In genomic region chr13:111303559-111303958, GRCh38 we compare ENCODE assay signal across 18 cellular contexts. TPM values are rescaled to one million over a fixed set of nuclear protein-coding genes. Genes with fewer than 3 reads are reported as not detected.
DNase-seq lines count a peak whose midpoint lies in the region; ATAC-seq and TF ChIP-seq lines count a peak whose summit lies in the region.
"Had no signal": no experiment of that assay in that cellular context is flagged by ENCODE, and none has a peak within 500 bp of the region (broad histone marks: within the 10 kb centered on the region; RNA-seq: fewer than 3 reads in every experiment).

No MANE protein-coding gene starts in this region.

- peaks cover 0 to 61% of the 10 kb centered on the region in 2 donors for H3K36me3 ChIP-seq in adrenal gland (replicated peaks in 1 of 2)
- peaks cover 45 to 54% of the 10 kb centered on the region in 2 experiments for H3K36me3 ChIP-seq in trophoblast cell (ENCODE audit: control insufficient read depth in 1 of 2, insufficient read depth in 2 of 2, low read length in 2 of 2)

- H3K79me1 ChIP-seq in trophoblast cell (ENCODE audit: low read length), result no peaks in the 10 kb centered on the region

- H4K12ac ChIP-seq in trophoblast cell (ENCODE audit: low read depth, low read length), result no peak overlapping the region

- H2BK120ac ChIP-seq in trophoblast cell (ENCODE audit: insufficient read depth, low read length, poor library complexity), result no peak overlapping the region

- no peak for TF ChIP-seq POLR2A in adrenal gland (IDR thresholded peaks at IDR 0.05)

- no peak overlapping the region for H4K8ac ChIP-seq in trophoblast cell (ENCODE audit: low read depth, low read length)

- peaks cover 20 to 24% of the 10 kb centered on the region in 2 donors for H3K4me1 Mint-ChIP-seq in natural killer cell treated with Interleukin-12 subunit alpha and Interleukin-12 subunit beta and Interleukin-15 and Interleukin-18, amount 100 ng/mL, for 72 hours (ENCODE audit: low read depth in 2 of 2)

- intact Hi-C loops in adrenal gland (cut with DNase I), result no loop called here

- H3K4ac ChIP-seq in trophoblast cell (ENCODE audit: low read depth, low read length), result no peak overlapping the region

- peaks cover 29% of the 10 kb centered on the region for H3K36me3 Mint-ChIP-seq in natural killer cell treated with Interleukin-12 subunit alpha and Interleukin-12 subunit beta and Interleukin-15 and Interleukin-18, amount 100 ng/mL, for 72 hours

- no peak overlapping the region for H3K4me3 Mint-ChIP-seq in natural killer cell treated with Interleukin-12 subunit alpha and Interleukin-12 subunit beta and Interleukin-15 and Interleukin-18, amount 100 ng/mL, for 72 hours

- H3K4me3 ChIP-seq in adrenal gland, result no peak overlapping the region
- H3K4me3 ChIP-seq in trophoblast cell (ENCODE audit: low read depth, low read length), result no peak overlapping the region
- H3K4me3 ChIP-seq: HAP-1 had no signal

- no peak overlapping the region for H3K18ac ChIP-seq in trophoblast cell (ENCODE audit: low read length)

- H3K79me2 ChIP-seq in trophoblast cell (ENCODE audit: control insufficient read depth, insufficient read depth, low read length, poor library complexity), result no peaks in the 10 kb centered on the region

- no peak for DNase-seq in natural killer cell treated with Interleukin-12 subunit alpha and Interleukin-12 subunit beta and Interleukin-15 and Interleukin-18, amount 100 ng/mL, for 72 hours (ENCODE audit: low spot score)
- DNase-seq in adrenal gland (no peak), trophoblast cell (no peak)
- DNase-seq: IMR-90, NCI-H1417, NCI-H2029, NCI-H2171 treated with DMSO at 0.1 percent for 48 hours, SIG-M5 had no signal

- no peak overlapping the region for H2BK12ac ChIP-seq in trophoblast cell (ENCODE audit: low read length)

- no peaks in the 10 kb centered on the region for H3K27me3 ChIP-seq in adrenal gland
- H3K27me3 ChIP-seq in trophoblast cell (ENCODE audit: insufficient read depth, low read length), result no peaks in the 10 kb centered on the region

- no peak overlapping the region for H3K14ac ChIP-seq in trophoblast cell (ENCODE audit: low read length)

- no peak for TF ChIP-seq CTCF in adrenal gland (IDR thresholded peaks at IDR 0.05)

- no peak overlapping the region for H3K23ac ChIP-seq in trophoblast cell (ENCODE audit: low read length)

- no peaks in the 10 kb centered on the region for H3K27me3 Mint-ChIP-seq in natural killer cell treated with Interleukin-12 subunit alpha and Interleukin-12 subunit beta and Interleukin-15 and Interleukin-18, amount 100 ng/mL, for 72 hours

- H3K9me3 ChIP-seq in adrenal gland (replicated peaks in 1 of 3) (no peaks in the 10 kb centered on the region), trophoblast cell (ENCODE audit: insufficient read depth, low read depth, low read length) (peaks cover 2% of the 10 kb centered on the region)
- H3K9me3 ChIP-seq: HAP-1 had no signal

- H3K4me1 ChIP-seq in adrenal gland (replicated peaks in 1 of 2), result no peaks in the 10 kb centered on the region
- no peaks in the 10 kb centered on the region for H3K4me1 ChIP-seq in trophoblast cell (ENCODE audit: control insufficient read depth in 1 of 2, insufficient read depth in 2 of 2, low read length in 2 of 2)
- H3K4me1 ChIP-seq: HAP-1 had no signal

- H2AK5ac ChIP-seq in trophoblast cell (ENCODE audit: low read length), result no peak overlapping the region

- H2BK5ac ChIP-seq in trophoblast cell (ENCODE audit: low read depth, low read length, poor library complexity), result no peak overlapping the region

- H3K9me3 Mint-ChIP-seq in natural killer cell treated with Interleukin-12 subunit alpha and Interleukin-12 subunit beta and Interleukin-15 and Interleukin-18, amount 100 ng/mL, for 72 hours, result no peaks in the 10 kb centered on the region

- H3K27ac ChIP-seq in adrenal gland, result no peak overlapping the region
- no peak overlapping the region for H3K27ac ChIP-seq in trophoblast cell (ENCODE audit: low read depth, low read length)

- no peak overlapping the region for H3K9ac ChIP-seq in trophoblast cell (ENCODE audit: low read length)

- peak overlapping the region; percentile 59 to 68 for H3K27ac Mint-ChIP-seq in natural killer cell treated with Interleukin-12 subunit alpha and Interleukin-12 subunit beta and Interleukin-15 and Interleukin-18, amount 100 ng/mL, for 72 hours

- H2AFZ ChIP-seq in trophoblast cell (ENCODE audit: insufficient read depth, low read length, poor library complexity), result no peak overlapping the region

- H4K91ac ChIP-seq in trophoblast cell (ENCODE audit: low read depth, low read length), result no peak overlapping the region

- ATAC-seq in GM18502 (IDR thresholded peaks at IDR 0.05; ENCODE audit: poor library complexity, unreplicated experiment), result peak; percentile 15
- peak; percentile 5 for ATAC-seq in HG02571 (IDR thresholded peaks at IDR 0.05; ENCODE audit: unreplicated experiment)
- peak; percentile 3 for ATAC-seq in HG03457 (IDR thresholded peaks at IDR 0.05; ENCODE audit: unreplicated experiment)
- ATAC-seq in natural killer cell treated with Interleukin-12 subunit alpha and Interleukin-12 subunit beta and Interleukin-15 and Interleukin-18, amount 100 ng/mL, for 72 hours, result no peak
- ATAC-seq in HG03565 (IDR thresholded peaks at IDR 0.05; ENCODE audit: unreplicated experiment), result no peak

- H3K4me2 ChIP-seq in trophoblast cell (ENCODE audit: low read length), result no peak overlapping the region

- WGBS in adrenal gland, 4 donors, result 96 to 97% (median 96%) methylated on average over 11 of the region's 11 CpGs
- no CpG with 5 or more reads among the region's 11 CpGs for WGBS in trophoblast cell (ENCODE audit: extremely low coverage, insufficient coverage, insufficient read length)

RNA-seq across cellular contexts. Expression of gene TEX29, which starts 16.9 kb away (rescaled TPM):
- total RNA-seq in natural killer cell treated with Interleukin-12 subunit alpha and Interleukin-12 subunit beta and Interleukin-15 and Interleukin-18, amount 100 ng/mL, for 72 hours, result under 1 TPM; 0.59 to 0.67 TPM
- total RNA-seq in adrenal gland, result under 1 TPM in 2 of 8 donors, not detected in 6; 0.32 to 0.34 TPM
- polyA plus RNA-seq in adrenal gland, result 1 to 10 TPM in 2 of 3 donors, not detected in 1; 1.5 to 4.0 TPM
- polyA plus RNA-seq in trophoblast cell (2013), result 0.17 and 0.30 TPM in 2 replicates
- total RNA-seq: HT-29, IMR-90, LHCN-M2, NCI-H460, OCI-LY7, RPMI7951 had no signal

Comparison
In these comparisons a context has a peak if more than half of its experiments do, and no peak if none do; other contexts are left out.
1. ATAC-seq: peak in GM18502 (single experiment), HG02571 (single experiment) and HG03457 (single experiment); none in natural killer cell treated with Interleukin-12 subunit alpha and Interleukin-12 subunit beta and Interleukin-15 and Interleukin-18, amount 100 ng/mL, for 72 hours (0 of 2) and HG03565 (single experiment).